In genomic region chr3:15051531-15051930, GRCh38 we compare ENCODE assay signal across 1 cellular context.
TF ChIP-seq lines count a peak whose summit lies in the region.

No MANE protein-coding gene starts in this region.

TF ChIP-seq in HEK293, 187 proteins besides CTCF, POLR2A, EP300 and RAD21 (continued from another document):
- no peak for TF ChIP-seq ZNF558 (tag by site-specific recombination; IDR thresholded peaks at IDR 0.05)
- no peak for TF ChIP-seq ZNF146 (tag by site-specific recombination; IDR thresholded peaks at IDR 0.05)
